Comparison of ENCODE assay signal across 18 cellular contexts in genomic region chr7:102840404-102840803, GRCh38.
"Had no signal": no experiment of that assay in that cellular context is flagged by ENCODE, and none has a peak within 500 bp of the region (broad histone marks: within the 10 kb centered on the region; RNA-seq: fewer than 3 reads in every experiment).

No MANE protein-coding gene starts in this region.

- ATAC-seq: gastrocnemius medialis; heart right ventricle; natural killer cell; right cardiac atrium; stimulated activated naive CD8-positive, alpha-beta T cell treated with anti-CD3 and anti-CD28 coated beads, Interleukin-15, Interleukin-2, amounts not matched to agents 100 U/mL and 50 U/mL, for 24 hours had no signal

- H3K9ac ChIP-seq: neural progenitor cell had no signal

- H3K27ac ChIP-seq: epithelial cell of prostate, esophagus muscularis mucosa, gastrocnemius medialis, heart right ventricle, neural progenitor cell, ovary, suprapubic skin, thyroid gland had no signal

- H3K4me3 Mint-ChIP-seq: natural killer cell, neural progenitor cell, type B pancreatic cell had no signal

- H3K36me3 ChIP-seq: esophagus muscularis mucosa, gastrocnemius medialis, heart right ventricle, neural progenitor cell, ovary, suprapubic skin, thyroid gland had no signal

- H3K27ac Mint-ChIP-seq: natural killer cell, neural progenitor cell, type B pancreatic cell had no signal

- H3K4me1 ChIP-seq: neural progenitor cell, thyroid gland had no signal

- H3K4me2 ChIP-seq: neural progenitor cell, smooth muscle cell had no signal

- H3K9me3 Mint-ChIP-seq: natural killer cell, neural progenitor cell had no signal

- H3K36me3 Mint-ChIP-seq: natural killer cell had no signal

- H3K27me3 Mint-ChIP-seq: type B pancreatic cell had no signal

- H2AFZ ChIP-seq: neural progenitor cell had no signal

- H3K4me1 Mint-ChIP-seq: neural progenitor cell had no signal

- H3K27me3 ChIP-seq: esophagus muscularis mucosa, gastrocnemius medialis, heart right ventricle, neural progenitor cell, ovary, suprapubic skin, thyroid gland had no signal

- H3K9me3 ChIP-seq: esophagus muscularis mucosa, gastrocnemius medialis, heart right ventricle, ovary, suprapubic skin, thyroid gland had no signal

- H3K4me3 ChIP-seq: esophagus muscularis mucosa, gastrocnemius medialis, heart right ventricle, neural progenitor cell, ovary, smooth muscle cell, suprapubic skin, thyroid gland had no signal

- DNase-seq: effector memory CD4-positive, alpha-beta T cell; gastrocnemius medialis; heart right ventricle; hypothalamus; kidney glomerular epithelial cell; natural killer cell; nucleus accumbens; ovary; right cardiac atrium; stimulated activated CD4-positive, alpha-beta T cell treated with anti-CD3 and anti-CD28 coated beads, Interleukin-2, amount 100 ng/mL, for 48 hours; stimulated activated naive CD8-positive, alpha-beta T cell treated with anti-CD3 and anti-CD28 coated beads, Interleukin-15, Interleukin-2, amounts not matched to agents 100 U/mL and 50 U/mL, for 24 hours; thyroid gland had no signal
